8 cellular contexts compared by ENCODE assay signal in the genomic region with DNA sequence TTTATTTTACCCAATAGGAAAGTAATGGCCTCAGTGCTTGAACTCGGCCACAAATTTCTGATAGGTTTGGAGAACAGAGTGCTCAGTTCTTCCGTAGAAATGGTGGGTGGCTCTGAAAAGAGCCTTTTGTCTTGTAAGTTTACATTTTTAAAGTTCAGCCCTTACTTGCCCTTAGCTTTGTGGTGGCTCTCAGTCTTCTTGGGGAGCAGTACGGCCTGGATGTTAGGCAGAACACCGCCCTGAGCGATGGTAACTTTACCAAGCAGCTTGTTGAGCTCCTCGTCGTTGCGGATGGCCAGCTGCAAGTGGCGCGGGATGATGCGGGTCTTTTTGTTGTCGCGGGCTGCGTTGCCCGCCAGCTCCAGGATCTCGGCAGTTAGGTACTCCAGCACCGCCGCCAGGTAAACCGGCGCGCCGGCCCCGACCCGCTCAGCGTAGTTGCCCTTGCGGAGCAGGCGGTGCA. TPM values are rescaled to one million over a fixed set of nuclear protein-coding genes. Genes with fewer than 3 reads are reported as not detected.
DNase-seq lines count a peak whose midpoint lies in the region; FAIRE-seq and TF ChIP-seq lines count a peak whose summit lies in the region.

No MANE protein-coding gene starts in this region.

- no peak overlapping the region for H3K4me3 Mint-ChIP-seq in T-helper 2 cell treated with Interferon-gamma antibody and Interleukin-4, amounts not matched to agents 5 μg/mL and 100 μg/mL, for 36 hours

- no peaks in the 10 kb centered on the region for H3K9me3 ChIP-seq in mononuclear cell (ENCODE audit: low read depth, low read length)

- peaks cover 9% of the 10 kb centered on the region for H3K36me3 Mint-ChIP-seq in T-helper 2 cell treated with Interferon-gamma antibody and Interleukin-4, amounts not matched to agents 5 μg/mL and 100 μg/mL, for 36 hours (ENCODE audit: low read depth)

- H3K9me3 Mint-ChIP-seq in T-helper 2 cell treated with Interferon-gamma antibody and Interleukin-4, amounts not matched to agents 5 μg/mL and 100 μg/mL, for 36 hours, result no peaks in the 10 kb centered on the region

- peaks cover 34% of the 10 kb centered on the region for H3K4me1 Mint-ChIP-seq in T-helper 2 cell treated with Interferon-gamma antibody and Interleukin-4, amounts not matched to agents 5 μg/mL and 100 μg/mL, for 36 hours (ENCODE audit: low read depth)

- in situ Hi-C loops in ACHN (cut with HindIII; ENCODE audit: low pct_ligation_motif_present, low pct_unique_long_range_greater_than_20kb, low sequenced_read_pairs) (no loop called here), brain microvascular endothelial cell (cut with HindIII; ENCODE audit: low pct_ligation_motif_present, low sequenced_read_pairs) (no loop called here)

- peak overlapping the region; percentile 99 for H3K27ac ChIP-seq in HL-60 (replicated peaks)
- peak overlapping the region; percentile 57 for H3K27ac ChIP-seq in brain microvascular endothelial cell

- H3K27me3 Mint-ChIP-seq in T-helper 2 cell treated with Interferon-gamma antibody and Interleukin-4, amounts not matched to agents 5 μg/mL and 100 μg/mL, for 36 hours (ENCODE audit: low read depth), result peaks cover 2% of the 10 kb centered on the region

- FAIRE-seq in urothelium cell line (lab: Jason Lieb, UNC), result no peak

- no peak overlapping the region for H3K27ac Mint-ChIP-seq in T-helper 2 cell treated with Interferon-gamma antibody and Interleukin-4, amounts not matched to agents 5 μg/mL and 100 μg/mL, for 36 hours

- no peaks in the 10 kb centered on the region for H3K36me3 ChIP-seq in brain microvascular endothelial cell (replicated peaks)

- peaks cover 63% of the 10 kb centered on the region for H3K4me1 ChIP-seq in mononuclear cell (ENCODE audit: insufficient read depth, low read length)

- H3K27me3 ChIP-seq in HL-60 (ENCODE audit: insufficient read depth, poor library complexity, severe bottlenecking) (no peaks in the 10 kb centered on the region), brain microvascular endothelial cell (replicated peaks) (no peaks in the 10 kb centered on the region), mononuclear cell (ENCODE audit: insufficient read depth, low read length) (no peaks in the 10 kb centered on the region)

- peak; percentile 19 for DNase-seq in ACHN
- DNase-seq in HL-60 (ENCODE audit: low read depth in 1 of 2, low spot score in 1 of 2), result no peak
- DNase-seq in brain microvascular endothelial cell, result no peak
- no peak for DNase-seq in pons (ENCODE audit: low spot score)
- DNase-seq in T-helper 2 cell treated with Interferon-gamma antibody and Interleukin-4, amounts not matched to agents 5 μg/mL and 100 μg/mL, for 36 hours (ENCODE audit: low spot score), result no peak
- no peak for DNase-seq in T-helper 9 cell
- DNase-seq in urothelium cell line (ENCODE audit: low spot score), result no peak

- TF ChIP-seq CTCF in HL-60 (IDR thresholded peaks at IDR 0.05; ENCODE audit: insufficient read depth, low read length) (no peak), brain microvascular endothelial cell (IDR thresholded peaks at IDR 0.05; ENCODE audit: low read depth, low read length, missing control alignments) (no peak)

- H3K4me3 ChIP-seq in HL-60 (replicated peaks; ENCODE audit: insufficient read depth, low read length) (peak overlapping the region; percentile 50), brain microvascular endothelial cell (ENCODE audit: low read depth, low read length) (peak overlapping the region; percentile 72), mononuclear cell (ENCODE audit: low read length) (peak overlapping the region; percentile 84)

RNA-seq across cellular contexts. Expression of a gene that starts 19.6 kb away (rescaled TPM):
- total RNA-seq in mononuclear cell, result not detected
